27 cellular contexts compared by ENCODE assay signal in genomic region chr16:51328708-51329107, GRCh38.
"Had no signal": no experiment of that assay in that cellular context is flagged by ENCODE, and none has a peak within 500 bp of the region (broad histone marks: within the 10 kb centered on the region; RNA-seq: fewer than 3 reads in every experiment).

No MANE protein-coding gene starts in this region.

- H3K36me3 Mint-ChIP-seq: activated naive CD4-positive, alpha-beta T cell treated with anti-CD3 and anti-CD28 coated beads, Interleukin-2, amount 10 ng/mL, durations not matched to agents 7 days and 5 days; activated naive CD8-positive, alpha-beta T cell treated with anti-CD3 and anti-CD28 coated beads, Interleukin-2, amount 10 ng/mL, durations not matched to agents 7 days and 5 days; T-cell had no signal

- FAIRE-seq: bronchial epithelial cell had no signal

- ATAC-seq: body of pancreas, T-cell had no signal

- H3K4me3 Mint-ChIP-seq: activated CD4-positive, alpha-beta memory T cell treated with anti-CD3 and anti-CD28 coated beads, Interleukin-2, amount 10 ng/mL, durations not matched to agents 7 days and 5 days; activated naive CD4-positive, alpha-beta T cell treated with anti-CD3 and anti-CD28 coated beads, Interleukin-2, amount 10 ng/mL, durations not matched to agents 7 days and 5 days; activated naive CD8-positive, alpha-beta T cell treated with anti-CD3 and anti-CD28 coated beads, Interleukin-2, amount 10 ng/mL, durations not matched to agents 7 days and 5 days; T-cell had no signal

- H3K27ac ChIP-seq: adrenal gland, body of pancreas, SK-N-MC, VCaP had no signal

- DNase-seq: activated CD4-positive, alpha-beta memory T cell treated with anti-CD3 and anti-CD28 coated beads, Interleukin-2, amount 10 ng/mL, durations not matched to agents 7 days and 5 days; activated CD4-positive, alpha-beta T cell treated with anti-CD3 and anti-CD28 coated beads, Interleukin-2, amount 50 U/mL, for 1 hour; activated CD4-positive, CD25-positive, alpha-beta regulatory T cell; activated gamma-delta T cell treated with Interleukin-2 at 50 U/mL for 16 hours; activated naive CD4-positive, alpha-beta T cell treated with anti-CD3 and anti-CD28 coated beads, Interleukin-2, amount 10 ng/mL, durations not matched to agents 7 days and 5 days; activated naive CD8-positive, alpha-beta T cell treated with anti-CD3 and anti-CD28 coated beads, Interleukin-2, amount 10 ng/mL, durations not matched to agents 7 days and 5 days; activated T-cell treated with anti-CD3 and anti-CD28 coated beads for 4 hours; activated T-cell treated with anti-CD3 and anti-CD28 coated beads, Interleukin-2, amount 50 U/mL, for 48 hours; adrenal gland; aorta; body of pancreas; MM.1S; NCI-H1105; NCI-H1436; NCI-H1694 treated with DMSO at 0.1 percent for 48 hours; NCI-H2029 treated with DMSO at 0.1 percent for 48 hours; NCI-H345; NCI-H510A; NCI-H526 treated with DMSO at 0.1 percent for 48 hours; NCI-H82; T-cell; T-helper 2 cell; T1000 had no signal

- H3K4me3 ChIP-seq: adrenal gland, body of pancreas, SK-N-MC had no signal

- H3K4me1 ChIP-seq: adrenal gland, body of pancreas had no signal

- H3K27me3 Mint-ChIP-seq: activated CD4-positive, alpha-beta memory T cell treated with anti-CD3 and anti-CD28 coated beads, Interleukin-2, amount 10 ng/mL, durations not matched to agents 7 days and 5 days; activated naive CD4-positive, alpha-beta T cell treated with anti-CD3 and anti-CD28 coated beads, Interleukin-2, amount 10 ng/mL, durations not matched to agents 7 days and 5 days; activated naive CD8-positive, alpha-beta T cell treated with anti-CD3 and anti-CD28 coated beads, Interleukin-2, amount 10 ng/mL, durations not matched to agents 7 days and 5 days; T-cell had no signal

- H3K36me3 ChIP-seq: adrenal gland had no signal

- H3K9me3 ChIP-seq: adrenal gland had no signal

- H3K4me1 Mint-ChIP-seq: activated CD4-positive, alpha-beta memory T cell treated with anti-CD3 and anti-CD28 coated beads, Interleukin-2, amount 10 ng/mL, durations not matched to agents 7 days and 5 days; activated naive CD4-positive, alpha-beta T cell treated with anti-CD3 and anti-CD28 coated beads, Interleukin-2, amount 10 ng/mL, durations not matched to agents 7 days and 5 days; activated naive CD8-positive, alpha-beta T cell treated with anti-CD3 and anti-CD28 coated beads, Interleukin-2, amount 10 ng/mL, durations not matched to agents 7 days and 5 days; T-cell had no signal

- H3K9me3 Mint-ChIP-seq: activated CD4-positive, alpha-beta memory T cell treated with anti-CD3 and anti-CD28 coated beads, Interleukin-2, amount 10 ng/mL, durations not matched to agents 7 days and 5 days; activated naive CD8-positive, alpha-beta T cell treated with anti-CD3 and anti-CD28 coated beads, Interleukin-2, amount 10 ng/mL, durations not matched to agents 7 days and 5 days had no signal

- H3K27ac Mint-ChIP-seq: activated CD4-positive, alpha-beta memory T cell treated with anti-CD3 and anti-CD28 coated beads, Interleukin-2, amount 10 ng/mL, durations not matched to agents 7 days and 5 days; activated naive CD4-positive, alpha-beta T cell treated with anti-CD3 and anti-CD28 coated beads, Interleukin-2, amount 10 ng/mL, durations not matched to agents 7 days and 5 days; activated naive CD8-positive, alpha-beta T cell treated with anti-CD3 and anti-CD28 coated beads, Interleukin-2, amount 10 ng/mL, durations not matched to agents 7 days and 5 days; activated T-helper 2 cell treated with anti-CD3 and anti-CD28 coated beads, Interferon-gamma antibody, Interleukin-2, Interleukin-4, amounts not matched to agents 10 μg/mL and 5 μg/mL and 100 μg/mL, durations not matched to agents 14 hours and 24 hours and 36 hours; T-cell had no signal

- H3K27me3 ChIP-seq: adrenal gland, body of pancreas had no signal
